In genomic region chr16:11370084-11370931, GRCh38 we compare ENCODE assay signal across 9 cellular contexts. TPM values are rescaled to one million over a fixed set of nuclear protein-coding genes. Genes with fewer than 3 reads are reported as not detected.
DNase-seq lines count a peak whose midpoint lies in the region; ATAC-seq, FAIRE-seq and TF ChIP-seq lines count a peak whose summit lies in the region.
"Had no signal": no experiment of that assay in that cellular context is flagged by ENCODE, and none has a peak within 500 bp of the region (broad histone marks: within the 10 kb centered on the region; RNA-seq: fewer than 3 reads in every experiment).

No MANE protein-coding gene starts in this region.

- H3K4me1 ChIP-seq in GM23338 (ENCODE audit: insufficient read depth) (no peaks in the 10 kb centered on the region; the same call in 1 of the 2 replicates), mucosa of descending colon (ENCODE audit: low read depth) (no peaks in the 10 kb centered on the region)
- H3K4me1 ChIP-seq: uterus had no signal

- FAIRE-seq in GM12891 (lab: Jason Lieb, UNC) = peak; percentile 68

- H3K4me1 Mint-ChIP-seq in GM23338 (peaks cover 16% of the 10 kb centered on the region), chondrocyte (ENCODE audit: low read depth) (no peaks in the 10 kb centered on the region)

- H3K27me3 Mint-ChIP-seq in GM23338 (ENCODE audit: insufficient read depth, low read depth, poor library complexity) (peaks cover 8% of the 10 kb centered on the region), chondrocyte (ENCODE audit: low read depth) (no peaks in the 10 kb centered on the region)

- H2AFZ ChIP-seq in GM23338 = no peak overlapping the region

- no peak for TF ChIP-seq POLR2A in GM12891 (IDR thresholded peaks at IDR 0.05; ENCODE audit: low read depth, low read length)

- H3K27ac ChIP-seq in GM23338 (ENCODE audit: low read depth) = no peak overlapping the region
- H3K27ac ChIP-seq: uterus had no signal

- no peak overlapping the region for H3K4me3 ChIP-seq in GM23338
- H3K4me3 ChIP-seq in mucosa of descending colon = no peak overlapping the region
- H3K4me3 ChIP-seq: uterus had no signal

- no peak overlapping the region for H3K4me2 ChIP-seq in GM23338

- H3K27ac Mint-ChIP-seq in GM23338 = 0 out of 2 replicates have a peak overlapping the region, but pooled peaks have one; percentile 55
- H3K27ac Mint-ChIP-seq in chondrocyte (ENCODE audit: unreplicated experiment) = no peak overlapping the region

- no peaks in the 10 kb centered on the region for H3K9me2 ChIP-seq in GM23338 (ENCODE audit: insufficient read depth)

- H3K27me3 ChIP-seq in GM23338 (ENCODE audit: insufficient read depth) = no peaks in the 10 kb centered on the region
- H3K27me3 ChIP-seq: uterus had no signal

- H3K36me3 ChIP-seq in GM23338 (ENCODE audit: insufficient read depth) (no peaks in the 10 kb centered on the region), mucosa of descending colon (ENCODE audit: low read depth) (no peaks in the 10 kb centered on the region)
- H3K36me3 ChIP-seq: uterus had no signal

- TF ChIP-seq CTCF in GM23338 (conservative IDR thresholded peaks at IDR 0.05; ENCODE audit: low read depth in 2 of 2) = no peak
- no peak for TF ChIP-seq CTCF in mucosa of descending colon (IDR thresholded peaks at IDR 0.05)
- TF ChIP-seq CTCF in chondrocyte (IDR thresholded peaks at IDR 0.05) = no peak

- no peaks in the 10 kb centered on the region for H3K9me3 Mint-ChIP-seq in GM23338
- H3K9me3 Mint-ChIP-seq in chondrocyte (ENCODE audit: low read depth) = no peaks in the 10 kb centered on the region

- H3K4me3 Mint-ChIP-seq in GM23338 = no peak overlapping the region
- no peak overlapping the region for H3K4me3 Mint-ChIP-seq in chondrocyte (ENCODE audit: unreplicated experiment)

- no peak for ATAC-seq in GM23338
- ATAC-seq in mucosa of descending colon = peak; percentile 62

- no peaks in the 10 kb centered on the region for H3K36me3 Mint-ChIP-seq in GM23338 (ENCODE audit: low read depth)
- no peaks in the 10 kb centered on the region for H3K36me3 Mint-ChIP-seq in chondrocyte (ENCODE audit: low read depth)

- H4K20me1 ChIP-seq in GM23338 (replicated peaks; ENCODE audit: insufficient read depth) = no peaks in the 10 kb centered on the region

- H3K9me3 ChIP-seq in mucosa of descending colon = no peaks in the 10 kb centered on the region
- H3K9me3 ChIP-seq: uterus had no signal

- peaks cover 5% of the 10 kb centered on the region; the same call in 1 of the 2 replicates for H3F3A ChIP-seq in GM23338 (replicated peaks; ENCODE audit: low read depth)

- no peak for DNase-seq in GM12891 (ENCODE audit: insufficient read length, low spot score)
- DNase-seq in GM23338 (ENCODE audit: low spot score) = no peak
- peak; percentile 34 for DNase-seq in T1000 (lab: John Stamatoyannopoulos, UW)
- peak in 1 of 3 donors; percentile 62 for DNase-seq in mucosa of descending colon
- DNase-seq in HuH-7.5 (ENCODE audit: low spot score) = no peak
- DNase-seq in chondrocyte (ENCODE audit: low spot score) = no peak
- DNase-seq in NCI-H1048 (lab: John Stamatoyannopoulos, UW) = no peak
- no peak for DNase-seq in islet precursor cell
- DNase-seq: uterus had no signal

- H3K79me2 ChIP-seq in GM23338 (replicated peaks; ENCODE audit: insufficient read depth) = no peaks in the 10 kb centered on the region

- intact Hi-C loops in mucosa of descending colon (cut with DNase I, micrococcal nuclease) = no loop called here

TF ChIP-seq in GM12891, 5 proteins besides CTCF, POLR2A, EP300 and RAD21:
- TF ChIP-seq PAX5 (IDR thresholded peaks at IDR 0.05; ENCODE audit: insufficient read depth, low read length, severe bottlenecking) = no peak
- TF ChIP-seq SPI1 (IDR thresholded peaks at IDR 0.05; ENCODE audit: low read depth, low read length) = peak; percentile 92

TF ChIP-seq in GM23338, 12 proteins besides CTCF, POLR2A, EP300 and RAD21:
- no peak for TF ChIP-seq REST (IDR thresholded peaks at IDR 0.05; ENCODE audit: unreplicated experiment)
- no peak for TF ChIP-seq JUNB (IDR thresholded peaks at IDR 0.05; ENCODE audit: unreplicated experiment)

RNA-seq across cellular contexts. Expression of gene RMI2, which starts 25.0 kb away (rescaled TPM):
- 39.3 TPM for polyA plus RNA-seq in GM12891 (2012; ENCODE audit: low read depth, missing spikeins)
- total RNA-seq in GM23338 (2014; rRNA removed; shearing (Covaris generic)) = 98.2 and 120 TPM in 2 replicates
- polyA plus RNA-seq in GM23338 (2016; fragmentation: Nextera tagmentation; extraction: Ambion mirVana) = 103 and 108 TPM in 2 replicates
- 10 to 100 TPM in 1 of 3 donors, 1 to 10 TPM in 2; 2.1 to 12.1 (median 7.0) TPM for total RNA-seq in mucosa of descending colon
- total RNA-seq in chondrocyte = 1.6 to 6.5 TPM (median 1.7 TPM) in 3 replicates
